15 cellular contexts compared by ENCODE assay signal in the genomic region with DNA sequence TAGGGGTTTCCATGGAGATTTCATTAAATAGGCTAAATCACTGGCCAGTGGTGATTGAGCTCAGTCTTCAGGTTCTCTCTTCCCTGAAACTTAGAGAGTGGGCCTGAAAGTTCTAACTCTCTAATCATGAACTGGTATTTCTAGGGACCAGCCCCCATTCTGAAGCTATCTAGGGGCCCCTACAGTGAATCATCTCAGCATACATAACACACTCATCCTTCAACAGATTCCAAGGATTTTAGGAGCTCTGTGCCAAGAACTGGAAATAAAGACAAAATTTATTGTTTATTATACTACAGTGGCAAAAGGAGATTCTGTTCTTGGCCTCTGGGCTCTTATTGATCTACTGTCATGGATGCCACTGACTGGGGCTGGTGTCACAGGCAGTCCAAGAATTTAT.
DNase-seq lines count a peak whose midpoint lies in the region; ATAC-seq lines count a peak whose summit lies in the region.
"Had no signal": no experiment of that assay in that cellular context is flagged by ENCODE, and none has a peak within 500 bp of the region (broad histone marks: within the 10 kb centered on the region; RNA-seq: fewer than 3 reads in every experiment).

No MANE protein-coding gene starts in this region.

- H3K9me3 Mint-ChIP-seq in activated naive CD4-positive, alpha-beta T cell treated with anti-CD3 and anti-CD28 coated beads, Interleukin-2, amount 50 U/mL, for 72 hours, result peaks cover 0 to 4% of the 10 kb centered on the region in 2 donors

- H3K9ac ChIP-seq in adipocyte (ENCODE audit: low read length), result no peak overlapping the region

- H3K9me3 ChIP-seq in adipocyte (ENCODE audit: control insufficient read depth, low read length), result peaks cover 5% of the 10 kb centered on the region

- no peak for ATAC-seq in activated naive CD4-positive, alpha-beta T cell treated with anti-CD3 and anti-CD28 coated beads, Interleukin-2, amount 50 U/mL, for 72 hours
- ATAC-seq: K562 had no signal

- no peak overlapping the region for H3K27ac Mint-ChIP-seq in activated naive CD4-positive, alpha-beta T cell treated with anti-CD3 and anti-CD28 coated beads, Interleukin-2, amount 50 U/mL, for 72 hours
- H3K27ac Mint-ChIP-seq: B cell; CD4-positive, alpha-beta T cell had no signal

- H3K36me3 Mint-ChIP-seq in activated naive CD4-positive, alpha-beta T cell treated with anti-CD3 and anti-CD28 coated beads, Interleukin-2, amount 50 U/mL, for 72 hours, result no peaks in the 10 kb centered on the region

- DNase-seq in EH (ENCODE audit: low read depth) (peak; percentile 77), HT1080 (ENCODE audit: low read depth) (peak; percentile 23), adipocyte (ENCODE audit: low read depth) (peak; percentile 20), skeletal muscle cell (ENCODE audit: low read depth) (peak; percentile 19), middle frontal gyrus (ENCODE audit: extremely low spot score, low spot score) (no peak), cerebellar nuclear complex (lab: John Stamatoyannopoulos, UW) (no peak)
- no peak for DNase-seq in activated naive CD4-positive, alpha-beta T cell treated with anti-CD3 and anti-CD28 coated beads, Interleukin-2, amount 50 U/mL, for 72 hours (ENCODE audit: low spot score in 2 of 2)
- DNase-seq: ACHN; C1 segment of cervical spinal cord; CD4-positive, alpha-beta T cell; DMS79; GF-D8; HCEC 1CT had no signal

- no peak overlapping the region for H3K4me3 ChIP-seq in adipocyte (ENCODE audit: low read length)
- no peak overlapping the region for H3K4me3 ChIP-seq in skeletal muscle cell (ENCODE audit: low read depth, low read length)
- H3K4me3 ChIP-seq: K562 had no signal

- no peaks in the 10 kb centered on the region for H3K36me3 ChIP-seq in adipocyte (ENCODE audit: control insufficient read depth, insufficient read depth, low read length, severe bottlenecking)

- peaks cover 5% of the 10 kb centered on the region for H3K4me1 ChIP-seq in adipocyte (ENCODE audit: control insufficient read depth, insufficient read depth, low read length)

- no peaks in the 10 kb centered on the region for H3K27me3 ChIP-seq in adipocyte (replicated peaks; ENCODE audit: control insufficient read depth, insufficient read depth, low read length)

Comparison
In these comparisons a context has a peak if more than half of its experiments do, and no peak if none do; other contexts are left out.
1. DNase-seq: peak in EH (single experiment), HT1080 (single experiment), adipocyte (single experiment) and skeletal muscle cell (single experiment); none in middle frontal gyrus (single experiment), cerebellar nuclear complex (0 of 2) and activated naive CD4-positive, alpha-beta T cell treated with anti-CD3 and anti-CD28 coated beads, Interleukin-2, amount 50 U/mL, for 72 hours (0 of 2).